ENCODE assay signal across 1 cellular context in the genomic region with DNA sequence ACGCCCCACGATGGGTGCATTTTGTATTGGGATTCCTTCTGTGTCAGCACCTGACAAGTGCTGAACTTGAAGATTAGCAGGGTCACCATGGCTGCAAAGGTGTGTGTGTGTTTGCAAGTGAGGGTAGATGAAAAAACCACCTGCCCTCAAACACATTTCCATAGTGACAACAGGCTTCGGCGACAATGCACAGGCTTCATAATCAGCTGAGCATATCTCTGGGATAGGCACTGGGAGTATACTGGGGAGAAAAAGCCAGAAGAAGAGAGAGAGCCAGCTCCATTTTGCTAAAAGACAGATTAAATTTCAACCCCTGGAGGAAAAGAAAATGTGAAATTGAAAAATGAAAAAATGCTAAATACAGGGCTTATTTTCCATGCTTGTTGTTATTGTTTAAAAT.
TF ChIP-seq lines count a peak whose summit lies in the region.

No MANE protein-coding gene starts in this region.

TF ChIP-seq in IMR-90, 13 proteins besides CTCF, POLR2A, EP300 and RAD21:
- no peak for TF ChIP-seq MAZ (IDR thresholded peaks at IDR 0.05; ENCODE audit: borderline replicate concordance, low read depth, low read length)
